In genomic region chr12:24913953-24914352, GRCh38 we compare ENCODE assay signal across 25 cellular contexts.
"Had no signal": no experiment of that assay in that cellular context is flagged by ENCODE, and none has a peak within 500 bp of the region (broad histone marks: within the 10 kb centered on the region; RNA-seq: fewer than 3 reads in every experiment).

No MANE protein-coding gene starts in this region.

- H3K27ac ChIP-seq: ascending aorta, brain microvascular endothelial cell, cardiac muscle cell, SK-N-MC had no signal

- H3K4me3 Mint-ChIP-seq: activated CD4-positive, alpha-beta memory T cell treated with anti-CD3 and anti-CD28 coated beads for 36 hours; activated CD4-positive, alpha-beta T cell treated with anti-CD3 and anti-CD28 coated beads, Interleukin-2, amount 10 ng/mL, durations not matched to agents 7 days and 5 days; activated naive CD8-positive, alpha-beta T cell treated with anti-CD3 and anti-CD28 coated beads, Interleukin-2, amount 50 U/mL, for 24 hours; activated T-cell treated with anti-CD3 and anti-CD28 coated beads, Interleukin-2, amount 50 U/mL, for 4 hours; T-cell had no signal

- H3K27ac Mint-ChIP-seq: activated CD4-positive, alpha-beta memory T cell treated with anti-CD3 and anti-CD28 coated beads for 36 hours; activated CD4-positive, alpha-beta T cell treated with anti-CD3 and anti-CD28 coated beads, Interleukin-2, amount 10 ng/mL, durations not matched to agents 7 days and 5 days; activated naive CD4-positive, alpha-beta T cell treated with anti-CD3 and anti-CD28 coated beads, Interleukin-2, amount 50 U/mL, for 72 hours; activated naive CD8-positive, alpha-beta T cell treated with anti-CD3 and anti-CD28 coated beads, Interleukin-2, amount 50 U/mL, for 24 hours; T-cell had no signal

- DNase-seq: activated CD4-positive, alpha-beta memory T cell treated with anti-CD3 and anti-CD28 coated beads for 36 hours; activated CD4-positive, alpha-beta T cell treated with anti-CD3 and anti-CD28 coated beads, Interleukin-2, amount 10 ng/mL, durations not matched to agents 7 days and 5 days; activated CD4-positive, CD25-positive, alpha-beta regulatory T cell; activated CD8-positive, alpha-beta memory T cell treated with anti-CD3 and anti-CD28 coated beads for 24 hours; activated effector memory CD4-positive, alpha-beta T cell treated with anti-CD3 and anti-CD28 coated beads, Interleukin-2, amount 50 U/mL, for 16 hours; activated naive CD4-positive, alpha-beta T cell treated with Interleukin-2 at 50 U/mL for 16 hours; activated naive CD8-positive, alpha-beta T cell treated with anti-CD3 and anti-CD28 coated beads, Interleukin-2, amount 50 U/mL, for 24 hours; activated T-cell treated with anti-CD3 and anti-CD28 coated beads, Interleukin-2, amount 50 U/mL, for 4 hours; amniotic stem cell; brain microvascular endothelial cell; NCI-H1048; NCI-H146; NCI-H187 treated with DMSO at 0.1 percent for 48 hours; NCI-H2081 treated with DMSO at 0.1 percent for 48 hours; NCI-H524 treated with DMSO at 0.1 percent for 48 hours; NCI-H774; SIG-M5; T-cell; T-helper 2 cell; T1000 had no signal

- H3K36me3 Mint-ChIP-seq: activated CD4-positive, alpha-beta memory T cell treated with anti-CD3 and anti-CD28 coated beads for 36 hours; T-cell had no signal

- H3K4me3 ChIP-seq: ascending aorta, cardiac muscle cell, SK-N-MC had no signal

- H3K27me3 Mint-ChIP-seq: activated CD4-positive, alpha-beta T cell treated with anti-CD3 and anti-CD28 coated beads, Interleukin-2, amount 10 ng/mL, durations not matched to agents 7 days and 5 days; T-cell had no signal

- H3K36me3 ChIP-seq: ascending aorta, brain microvascular endothelial cell, cardiac muscle cell had no signal

- H3K9me3 Mint-ChIP-seq: activated CD4-positive, alpha-beta memory T cell treated with anti-CD3 and anti-CD28 coated beads for 36 hours; activated CD4-positive, alpha-beta T cell treated with anti-CD3 and anti-CD28 coated beads, Interleukin-2, amount 10 ng/mL, durations not matched to agents 7 days and 5 days; activated naive CD4-positive, alpha-beta T cell treated with anti-CD3 and anti-CD28 coated beads, Interleukin-2, amount 50 U/mL, for 72 hours; activated naive CD8-positive, alpha-beta T cell treated with anti-CD3 and anti-CD28 coated beads, Interleukin-2, amount 50 U/mL, for 24 hours; activated T-cell treated with anti-CD3 and anti-CD28 coated beads, Interleukin-2, amount 50 U/mL, for 4 hours; T-cell had no signal

- H3K4me1 Mint-ChIP-seq: activated CD4-positive, alpha-beta T cell treated with anti-CD3 and anti-CD28 coated beads, Interleukin-2, amount 10 ng/mL, durations not matched to agents 7 days and 5 days; T-cell had no signal

- ATAC-seq: activated naive CD4-positive, alpha-beta T cell treated with anti-CD3 and anti-CD28 coated beads, Interleukin-2, amount 50 U/mL, for 72 hours; activated naive CD8-positive, alpha-beta T cell treated with anti-CD3 and anti-CD28 coated beads, Interleukin-2, amount 50 U/mL, for 24 hours; activated T-cell treated with anti-CD3 and anti-CD28 coated beads, Interleukin-2, amount 50 U/mL, for 4 hours; T-cell had no signal

- H3K27me3 ChIP-seq: ascending aorta, brain microvascular endothelial cell, cardiac muscle cell had no signal

- H3K4me1 ChIP-seq: ascending aorta had no signal

- H3K9me3 ChIP-seq: ascending aorta had no signal

- FAIRE-seq: TTC549 had no signal
